9 cellular contexts compared by ENCODE assay signal in the genomic region with DNA sequence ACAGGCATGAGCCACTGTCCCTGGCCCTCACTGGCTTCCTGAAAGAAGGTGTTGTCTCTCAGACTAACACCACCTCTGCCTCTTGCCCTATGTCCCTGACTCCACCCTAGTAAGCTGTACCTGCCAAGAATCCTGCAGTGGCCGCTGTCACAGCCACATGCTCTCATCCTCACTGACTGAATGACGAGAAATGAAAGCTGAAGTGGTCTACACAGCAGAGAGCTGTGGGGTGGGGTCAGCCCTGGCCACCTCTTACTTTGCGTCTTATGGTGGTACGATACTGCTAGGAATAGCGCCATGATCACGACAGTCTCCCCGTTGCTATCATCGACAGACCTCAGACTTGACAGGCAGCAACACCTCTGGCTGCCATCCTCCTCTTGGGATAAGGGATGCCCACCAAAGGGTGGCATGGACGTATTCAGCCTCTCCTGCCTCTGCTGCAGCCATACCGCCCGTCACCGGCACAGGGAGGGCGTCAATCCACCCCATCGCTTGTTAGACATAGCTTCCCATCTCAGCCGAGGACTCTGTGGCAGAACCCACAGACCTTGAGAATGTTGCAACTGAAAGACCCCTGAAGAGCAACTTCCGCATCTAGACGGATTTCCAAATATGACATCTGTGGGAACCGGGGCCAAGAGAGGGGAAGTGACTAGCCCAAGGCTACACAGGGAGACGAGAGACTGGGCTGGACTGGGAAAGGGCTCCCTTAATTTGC. TPM values are rescaled to one million over a fixed set of nuclear protein-coding genes. Genes with fewer than 3 reads are reported as not detected.
DNase-seq lines count a peak whose midpoint lies in the region; ATAC-seq and TF ChIP-seq lines count a peak whose summit lies in the region.
"Had no signal": no experiment of that assay in that cellular context is flagged by ENCODE, and none has a peak within 500 bp of the region (broad histone marks: within the 10 kb centered on the region; RNA-seq: fewer than 3 reads in every experiment).

No MANE protein-coding gene starts in this region.

- H3K27ac Mint-ChIP-seq in GM23338 = no peak overlapping the region

- DNase-seq in GM23338 (ENCODE audit: low spot score) (no peak), SKM-1 treated with dmso at 0.1 percent for 144 hours (lab: John Stamatoyannopoulos, UW; ENCODE audit: unreplicated experiment) (peak; percentile 80), NCI-H1694 treated with DMSO at 0.1 percent for 48 hours (lab: John Stamatoyannopoulos, UW) (no peak), DMS53 (lab: John Stamatoyannopoulos, UW) (no peak), NCI-H2029 (lab: John Stamatoyannopoulos, UW) (no peak)
- DNase-seq in effector memory CD4-positive, alpha-beta T cell = no peak
- DNase-seq in stimulated activated CD8-positive, alpha-beta memory T cell treated with anti-CD3 and anti-CD28 coated beads, Interleukin-4, amount 100 ng/mL, for 48 hours = peak; percentile 42

- H3K27ac ChIP-seq in GM23338 (ENCODE audit: low read depth) = peak overlapping the region; percentile 19; the same call in 1 of the 2 replicates
- H3K27ac ChIP-seq in effector memory CD4-positive, alpha-beta T cell (ENCODE audit: insufficient read depth, low read length, poor library complexity, severe bottlenecking) = peak overlapping the region; percentile 66

- no peaks in the 10 kb centered on the region for H3K27me3 ChIP-seq in GM23338 (ENCODE audit: insufficient read depth)
- H3K27me3 ChIP-seq in effector memory CD4-positive, alpha-beta T cell (replicated peaks; ENCODE audit: control insufficient read depth, insufficient read depth, low read length, poor library complexity, severe bottlenecking) = no peaks in the 10 kb centered on the region

- H3K36me3 Mint-ChIP-seq in GM23338 (ENCODE audit: low read depth) = no peaks in the 10 kb centered on the region

- no peaks in the 10 kb centered on the region for H3K9me3 ChIP-seq in effector memory CD4-positive, alpha-beta T cell (ENCODE audit: control insufficient read depth, low read length)
- H3K9me3 ChIP-seq: body of pancreas had no signal

- peak overlapping the region; percentile 27; the same call in 1 of the 2 replicates for H3K4me3 ChIP-seq in GM23338
- peak overlapping the region; percentile 78 for H3K4me3 ChIP-seq in effector memory CD4-positive, alpha-beta T cell (ENCODE audit: insufficient read depth, low read depth, low read length, poor library complexity, severe bottlenecking)
- H3K4me3 ChIP-seq: body of pancreas had no signal

- H3K4me1 Mint-ChIP-seq in GM23338 = peaks cover 27% of the 10 kb centered on the region

- H3K9me2 ChIP-seq in GM23338 (ENCODE audit: insufficient read depth) = 0 out of 2 replicates have a peak, but pooled peaks cover 3% of the 10 kb centered on the region

- no peaks in the 10 kb centered on the region for H3K79me2 ChIP-seq in GM23338 (replicated peaks; ENCODE audit: insufficient read depth)

- H3K4me1 ChIP-seq in GM23338 (ENCODE audit: insufficient read depth) = peaks cover 25% of the 10 kb centered on the region
- H3K4me1 ChIP-seq in effector memory CD4-positive, alpha-beta T cell (ENCODE audit: control insufficient read depth, insufficient read depth, low read length, poor library complexity, severe bottlenecking) = peaks cover 63% of the 10 kb centered on the region

- peaks cover 11% of the 10 kb centered on the region; the same call in 1 of the 2 replicates for H3F3A ChIP-seq in GM23338 (replicated peaks; ENCODE audit: low read depth)

- TF ChIP-seq CTCF in GM23338 (conservative IDR thresholded peaks at IDR 0.05; ENCODE audit: low read depth in 2 of 2) = no peak

- peak overlapping the region; percentile 66 for H3K4me2 ChIP-seq in GM23338

- no peak for ATAC-seq in GM23338
- no peak for ATAC-seq in GM18868 (IDR thresholded peaks at IDR 0.05; ENCODE audit: unreplicated experiment)
- ATAC-seq: body of pancreas had no signal

- H3K27me3 Mint-ChIP-seq in GM23338 (ENCODE audit: insufficient read depth, low read depth, poor library complexity) = peaks cover 20% of the 10 kb centered on the region

- no peak overlapping the region for H2AFZ ChIP-seq in GM23338

- no peaks in the 10 kb centered on the region for H4K20me1 ChIP-seq in GM23338 (replicated peaks; ENCODE audit: insufficient read depth)

- H3K36me3 ChIP-seq in GM23338 (ENCODE audit: insufficient read depth) = no peaks in the 10 kb centered on the region
- H3K36me3 ChIP-seq in effector memory CD4-positive, alpha-beta T cell (ENCODE audit: control insufficient read depth, insufficient read depth, low read length) = no peaks in the 10 kb centered on the region

- no peak overlapping the region; the same call in 2 of the 3 replicates for H3K4me3 Mint-ChIP-seq in GM23338

- no peaks in the 10 kb centered on the region for H3K9me3 Mint-ChIP-seq in GM23338

TF ChIP-seq in GM23338, 12 proteins besides CTCF, POLR2A, EP300 and RAD21 (continues in another document):
- TF ChIP-seq EZH2phosphoT487 (IDR thresholded peaks at IDR 0.05; ENCODE audit: unreplicated experiment) (no peak), POLR2AphosphoS5 (IDR thresholded peaks at IDR 0.05; ENCODE audit: low read depth) (no peak), JUNB (IDR thresholded peaks at IDR 0.05; ENCODE audit: unreplicated experiment) (no peak), STAT1 (IDR thresholded peaks at IDR 0.05; ENCODE audit: unreplicated experiment) (no peak), ZNF331 (CRISPR knock-in tag; IDR thresholded peaks at IDR 0.05; ENCODE audit: low read depth) (no peak)
- TF ChIP-seq, protein P1, sequence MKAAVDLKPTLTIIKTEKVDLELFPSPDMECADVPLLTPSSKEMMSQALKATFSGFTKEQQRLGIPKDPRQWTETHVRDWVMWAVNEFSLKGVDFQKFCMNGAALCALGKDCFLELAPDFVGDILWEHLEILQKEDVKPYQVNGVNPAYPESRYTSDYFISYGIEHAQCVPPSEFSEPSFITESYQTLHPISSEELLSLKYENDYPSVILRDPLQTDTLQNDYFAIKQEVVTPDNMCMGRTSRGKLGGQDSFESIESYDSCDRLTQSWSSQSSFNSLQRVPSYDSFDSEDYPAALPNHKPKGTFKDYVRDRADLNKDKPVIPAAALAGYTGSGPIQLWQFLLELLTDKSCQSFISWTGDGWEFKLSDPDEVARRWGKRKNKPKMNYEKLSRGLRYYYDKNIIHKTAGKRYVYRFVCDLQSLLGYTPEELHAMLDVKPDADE (IDR thresholded peaks at IDR 0.05) = no peak

RNA-seq across cellular contexts. Expression of gene MYO1F, which starts 0.8 kb away (rescaled TPM):
- total RNA-seq in GM23338 (2014; rRNA removed; shearing (Covaris generic)) = 3.8 and 3.9 TPM in 2 replicates
- 5.7 and 7.1 TPM in 2 replicates for polyA plus RNA-seq in GM23338 (2016; fragmentation: Nextera tagmentation; extraction: Ambion mirVana)

RNA-seq across cellular contexts. Expression of gene ADAMTS10, which starts 34.1 kb away (rescaled TPM):
- total RNA-seq in GM23338 (2014; rRNA removed; shearing (Covaris generic)) = 25.9 and 29.0 TPM in 2 replicates
- 4.8 and 5.0 TPM in 2 replicates for polyA plus RNA-seq in GM23338 (2016; fragmentation: Nextera tagmentation; extraction: Ambion mirVana)

RNA-seq across cellular contexts. Expression of gene NFILZ, which starts 54.0 kb away (rescaled TPM):
- total RNA-seq in GM23338 (2014; rRNA removed; shearing (Covaris generic)) = not detected in 2 replicates
- polyA plus RNA-seq in GM23338 (2016; fragmentation: Nextera tagmentation; extraction: Ambion mirVana) = not detected in 2 replicates
- total RNA-seq: body of pancreas had no signal

Comparison
In these comparisons a context has a peak if more than half of its experiments do, and no peak if none do; other contexts are left out.
1. DNase-seq: peak in SKM-1 treated with dmso at 0.1 percent for 144 hours (single experiment) and stimulated activated CD8-positive, alpha-beta memory T cell treated with anti-CD3 and anti-CD28 coated beads, Interleukin-4, amount 100 ng/mL, for 48 hours (single experiment); none in GM23338 (single experiment), effector memory CD4-positive, alpha-beta T cell (0 of 3), NCI-H1694 treated with DMSO at 0.1 percent for 48 hours (single experiment), DMS53 (single experiment) and NCI-H2029 (single experiment).